In the genomic region with DNA sequence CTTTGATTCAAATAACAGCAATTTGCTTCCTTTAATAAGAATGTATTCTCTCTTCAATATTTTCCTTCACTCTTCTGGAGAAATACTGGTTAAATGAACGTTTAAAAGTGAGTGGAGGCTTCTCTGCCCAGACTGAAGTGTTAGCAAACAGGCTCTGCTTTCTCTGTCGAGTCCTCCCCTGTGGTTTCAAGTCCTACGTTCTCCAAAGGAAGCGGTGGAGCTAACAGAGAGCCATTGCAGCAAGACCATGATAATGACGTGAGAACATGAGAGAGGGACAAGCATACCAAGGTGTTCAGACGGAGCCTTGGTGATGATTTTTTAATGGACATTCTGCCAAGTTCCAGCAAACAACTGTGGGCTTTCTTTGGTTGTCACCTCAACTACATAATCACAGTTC, we compare ENCODE assay signal across 16 cellular contexts. TPM values are rescaled to one million over a fixed set of nuclear protein-coding genes. Genes with fewer than 3 reads are reported as not detected.
DNase-seq lines count a peak whose midpoint lies in the region; TF ChIP-seq lines count a peak whose summit lies in the region.
"Had no signal": no experiment of that assay in that cellular context is flagged by ENCODE, and none has a peak within 500 bp of the region (broad histone marks: within the 10 kb centered on the region; RNA-seq: fewer than 3 reads in every experiment).

No MANE protein-coding gene starts in this region.

- 0 out of 2 replicates have a peak overlapping the region, but pooled peaks have one; percentile 20 for H3K9ac ChIP-seq in GM23248

- no peak for TF ChIP-seq CTCF in NB4 (IDR thresholded peaks at IDR 0.05; ENCODE audit: low read depth, low read length)
- TF ChIP-seq CTCF in cardiac fibroblast (IDR thresholded peaks at IDR 0.05; ENCODE audit: low read depth, low read length) = no peak
- TF ChIP-seq CTCF in PC-9 (conservative IDR thresholded peaks at IDR 0.05) = no peak
- TF ChIP-seq CTCF in GM10248 (IDR thresholded peaks at IDR 0.05; ENCODE audit: control extremely low read depth, extremely low read depth, low read depth, missing control alignments) = no peak

- in situ Hi-C loops in GM23248 (cut with MboI) = loop anchor here (25.0 kb wide), 1 partner anchor 610 kb away; no protein-coding TSS in a partner anchor

- DNase-seq in GM23248 = peak; percentile 48
- DNase-seq in NB4 (ENCODE audit: low read depth) = peak; percentile 9
- peak; percentile 58 to 61 for DNase-seq in cardiac fibroblast (ENCODE audit: low read depth in 2 of 2)
- peak; percentile 6 for DNase-seq in myocyte (ENCODE audit: low read depth)
- DNase-seq in UCSD-AML1 (lab: John Stamatoyannopoulos, UW; ENCODE audit: unreplicated experiment) = no peak
- no peak for DNase-seq in mesenteric fat pad (ENCODE audit: low spot score)
- DNase-seq in PC-9 = no peak
- no peak for DNase-seq in GM10248 (ENCODE audit: extremely low spot score)
- DNase-seq: CD4-positive, alpha-beta memory T cell; foreskin keratinocyte; NCI-H2227 treated with DMSO at 0.1 percent for 48 hours; testis; WERI-Rb-1 had no signal

- no peaks in the 10 kb centered on the region for H3K9me2 ChIP-seq in GM23248 (ENCODE audit: insufficient read depth)
- H3K9me2 ChIP-seq in PC-9 (ENCODE audit: insufficient read depth) = no peaks in the 10 kb centered on the region

- TF ChIP-seq POLR2A in NB4 (IDR thresholded peaks at IDR 0.05; ENCODE audit: extremely low read depth, insufficient read length) = no peak

- no peaks in the 10 kb centered on the region for H3K27me3 ChIP-seq in GM23248 (replicated peaks; ENCODE audit: insufficient read depth)
- no peaks in the 10 kb centered on the region for H3K27me3 ChIP-seq in PC-9 (ENCODE audit: insufficient read depth, low read depth)
- H3K27me3 ChIP-seq: foreskin keratinocyte, SJSA1, testis had no signal

- 14 to 15% methylated on average over 6 of the region's 6 CpGs for WGBS in GM23248 (ENCODE audit: low coverage in 1 of 2, low lambda C conversion rate in 2 of 2, missing lambda C conversion rate in 2 of 2), 2 experiments

- intact Hi-C loops in PC-9 (cut with micrococcal nuclease; ENCODE audit: unreplicated experiment) = no loop called here

- H4K20me1 ChIP-seq in GM23248 (ENCODE audit: insufficient read depth) = no peaks in the 10 kb centered on the region
- H4K20me1 ChIP-seq in PC-9 (ENCODE audit: insufficient read depth) = no peaks in the 10 kb centered on the region

- H3K9me3 ChIP-seq in GM23248 (ENCODE audit: low read depth) (no peaks in the 10 kb centered on the region), PC-9 (ENCODE audit: insufficient read depth, low read depth) (no peaks in the 10 kb centered on the region)
- H3K9me3 ChIP-seq: SJSA1, testis had no signal

- H3K4me3 ChIP-seq in GM23248 = 0 out of 2 replicates have a peak overlapping the region, but pooled peaks have one; percentile 25
- no peak overlapping the region for H3K4me3 ChIP-seq in NB4 (ENCODE audit: low read depth, low read length)
- no peak overlapping the region for H3K4me3 ChIP-seq in cardiac fibroblast (replicated peaks in 1 of 2; ENCODE audit: low read depth in 2 of 2, low read length in 2 of 2)
- no peak overlapping the region for H3K4me3 ChIP-seq in PC-9
- H3K4me3 ChIP-seq: SJSA1, skin epidermis, testis had no signal

- H3K36me3 ChIP-seq in GM23248 (ENCODE audit: low read depth) (no peaks in the 10 kb centered on the region), PC-9 (ENCODE audit: low read depth) (no peaks in the 10 kb centered on the region)
- H3K36me3 ChIP-seq: SJSA1, WERI-Rb-1 had no signal

- no TSS peak for BruUV-seq in PC-9 (replicated peaks; lab: Mats Ljungman, UMichigan)

- H2AFZ ChIP-seq in GM23248 = peak overlapping the region; percentile 57
- no peak overlapping the region for H2AFZ ChIP-seq in PC-9

- H3K4me2 ChIP-seq in GM23248 (ENCODE audit: unreplicated experiment) = peak overlapping the region; percentile 28
- H3K4me2 ChIP-seq in PC-9 = no peak overlapping the region

- POLR2A ChIA-PET in PC-9 (lab: Charles Lee; ENCODE audit: unreplicated experiment) = no interaction called here
- POLR2A ChIA-PET in GM10248 (lab: Yijun Ruan, JAX) = no interaction called here

- H3K4me1 ChIP-seq in GM23248 (ENCODE audit: insufficient read depth) (peaks cover 24% of the 10 kb centered on the region), PC-9 (replicated peaks; ENCODE audit: insufficient read depth) (peaks cover 12% of the 10 kb centered on the region; the same call in 1 of the 2 replicates)
- H3K4me1 ChIP-seq: foreskin keratinocyte, SJSA1, testis had no signal

- H3K79me2 ChIP-seq in GM23248 (ENCODE audit: insufficient read depth) (no peaks in the 10 kb centered on the region), PC-9 (ENCODE audit: low read depth) (no peaks in the 10 kb centered on the region)

- H3F3A ChIP-seq in GM23248 (ENCODE audit: insufficient read depth) = 0 out of 2 replicates have a peak, but pooled peaks cover 5% of the 10 kb centered on the region
- H3F3A ChIP-seq in PC-9 (ENCODE audit: insufficient read depth, low read depth) = no peaks in the 10 kb centered on the region

- no peak overlapping the region for H3K27ac ChIP-seq in GM23248
- H3K27ac ChIP-seq in PC-9 = no peak overlapping the region
- H3K27ac ChIP-seq: foreskin keratinocyte, SJSA1, testis, WERI-Rb-1 had no signal

- CTCF ChIA-PET in PC-9 (lab: Charles Lee) (no interaction called here), GM10248 (lab: Yijun Ruan, JAX) (no interaction called here)

RNA-seq across cellular contexts. Expression of a gene that starts 26.2 kb away (rescaled TPM):
- 4.9 and 5.9 TPM in 2 replicates for total RNA-seq in GM23248 (2014; rRNA removed; shearing (Covaris generic))
- 8.6 and 9.6 TPM in 2 replicates for polyA plus RNA-seq in GM23248 (2016; fragmentation: Nextera tagmentation; extraction: Ambion mirVana)
- 8.5 and 9.0 TPM in 2 replicates for total RNA-seq in myocyte
- polyA plus RNA-seq in myocyte (2012) = 30.6 TPM
- total RNA-seq in mesenteric fat pad = 56.5 TPM
- total RNA-seq in PC-9 (2021) = not detected in 2 replicates
- total RNA-seq: natural killer cell treated with Interleukin-12 subunit alpha and Interleukin-12 subunit beta and Interleukin-15 and Interleukin-18, amount 100 ng/mL, for 72 hours had no signal
- polyA plus RNA-seq: CD4-positive, alpha-beta memory T cell had no signal

Comparison
In these comparisons a context has a peak if more than half of its experiments do, and no peak if none do; other contexts are left out.
1. DNase-seq: peak in GM23248 (single experiment), NB4 (single experiment), cardiac fibroblast (2 of 2) and myocyte (single experiment); none in UCSD-AML1 (single experiment), mesenteric fat pad (single experiment), PC-9 (0 of 2) and GM10248 (single experiment).